2 cellular contexts compared by ENCODE assay signal in the genomic region with DNA sequence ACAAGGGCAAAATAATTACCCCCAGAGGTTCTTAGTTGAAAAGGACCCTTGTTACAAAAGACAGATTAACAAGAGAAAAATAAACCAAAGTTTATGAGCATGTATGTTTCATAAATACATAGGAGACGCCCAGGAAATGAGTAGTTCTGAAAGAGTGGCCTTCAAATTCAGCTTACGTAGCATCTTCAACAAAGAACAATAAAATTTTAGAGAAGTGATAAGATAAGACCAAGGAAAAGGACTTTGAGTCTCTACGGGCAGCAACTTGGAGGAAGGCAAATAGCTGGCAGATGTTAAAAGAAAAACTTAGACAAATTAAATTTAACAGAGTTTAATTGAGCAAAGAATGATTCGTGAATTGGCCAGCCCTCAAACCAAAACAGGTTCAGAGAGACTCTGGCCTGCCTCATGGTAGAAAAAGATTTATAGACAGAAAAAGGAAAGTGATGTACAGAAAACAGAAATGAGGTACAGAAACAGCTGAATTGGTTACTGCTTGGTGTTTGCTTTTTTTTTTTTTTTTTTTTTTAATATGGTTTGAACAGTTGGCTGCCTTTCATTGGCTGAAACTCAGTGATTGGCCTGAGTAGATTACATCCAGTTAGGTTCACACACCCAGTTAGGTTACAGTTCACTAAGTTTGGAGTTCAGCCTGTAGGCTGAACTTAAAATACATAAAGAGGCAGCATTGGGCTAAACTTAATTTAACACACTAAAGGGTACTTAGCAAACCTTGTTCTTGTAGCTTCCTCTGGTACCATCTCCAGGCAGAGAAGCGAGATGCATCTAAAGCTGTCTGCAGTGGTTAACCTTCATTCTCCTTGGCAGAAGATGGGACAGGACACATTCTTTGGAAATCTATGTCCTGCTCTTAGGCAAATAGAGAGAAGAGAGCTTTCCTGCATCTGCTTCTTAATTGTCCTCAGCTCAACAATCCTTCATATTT.
TF ChIP-seq lines count a peak whose summit lies in the region.

No MANE protein-coding gene starts in this region.

TF ChIP-seq in SK-N-SH treated with all-trans-retinoic acid at 6 μM for 48 hours, 23 proteins besides CTCF, POLR2A, EP300 and RAD21 (continued from another document):
- TF ChIP-seq, protein P1, sequence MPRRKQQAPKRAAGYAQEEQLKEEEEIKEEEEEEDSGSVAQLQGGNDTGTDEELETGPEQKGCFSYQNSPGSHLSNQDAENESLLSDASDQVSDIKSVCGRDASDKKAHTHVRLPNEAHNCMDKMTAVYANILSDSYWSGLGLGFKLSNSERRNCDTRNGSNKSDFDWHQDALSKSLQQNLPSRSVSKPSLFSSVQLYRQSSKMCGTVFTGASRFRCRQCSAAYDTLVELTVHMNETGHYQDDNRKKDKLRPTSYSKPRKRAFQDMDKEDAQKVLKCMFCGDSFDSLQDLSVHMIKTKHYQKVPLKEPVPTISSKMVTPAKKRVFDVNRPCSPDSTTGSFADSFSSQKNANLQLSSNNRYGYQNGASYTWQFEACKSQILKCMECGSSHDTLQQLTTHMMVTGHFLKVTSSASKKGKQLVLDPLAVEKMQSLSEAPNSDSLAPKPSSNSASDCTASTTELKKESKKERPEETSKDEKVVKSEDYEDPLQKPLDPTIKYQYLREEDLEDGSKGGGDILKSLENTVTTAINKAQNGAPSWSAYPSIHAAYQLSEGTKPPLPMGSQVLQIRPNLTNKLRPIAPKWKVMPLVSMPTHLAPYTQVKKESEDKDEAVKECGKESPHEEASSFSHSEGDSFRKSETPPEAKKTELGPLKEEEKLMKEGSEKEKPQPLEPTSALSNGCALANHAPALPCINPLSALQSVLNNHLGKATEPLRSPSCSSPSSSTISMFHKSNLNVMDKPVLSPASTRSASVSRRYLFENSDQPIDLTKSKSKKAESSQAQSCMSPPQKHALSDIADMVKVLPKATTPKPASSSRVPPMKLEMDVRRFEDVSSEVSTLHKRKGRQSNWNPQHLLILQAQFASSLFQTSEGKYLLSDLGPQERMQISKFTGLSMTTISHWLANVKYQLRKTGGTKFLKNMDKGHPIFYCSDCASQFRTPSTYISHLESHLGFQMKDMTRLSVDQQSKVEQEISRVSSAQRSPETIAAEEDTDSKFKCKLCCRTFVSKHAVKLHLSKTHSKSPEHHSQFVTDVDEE (CRISPR knock-in tag; IDR thresholded peaks at IDR 0.05) = no peak

TF ChIP-seq in SK-N-SH, 30 proteins besides CTCF, POLR2A, EP300 and RAD21 (continued from another document):
- TF ChIP-seq SIN3A (IDR thresholded peaks at IDR 0.05; ENCODE audit: borderline replicate concordance, low read depth, low read length) (no peak), FOXJ3 (CRISPR knock-in tag; IDR thresholded peaks at IDR 0.05) (no peak)
